ENCODE assay signal across 23 cellular contexts in genomic region chr17:72764632-72765041, GRCh38.
DNase-seq lines count a peak whose midpoint lies in the region; ATAC-seq and TF ChIP-seq lines count a peak whose summit lies in the region.
"Had no signal": no experiment of that assay in that cellular context is flagged by ENCODE, and none has a peak within 500 bp of the region (broad histone marks: within the 10 kb centered on the region; RNA-seq: fewer than 3 reads in every experiment).

No MANE protein-coding gene starts in this region.

- peak; percentile 73 for DNase-seq in A172 (ENCODE audit: low spot score)
- peak; percentile 15 for DNase-seq in HFF-Myc (ENCODE audit: extremely low read depth, low read depth)
- peak; percentile 37 for DNase-seq in fibroblast of peridontal ligament (ENCODE audit: extremely low read depth)
- no peak for DNase-seq in HPDE6-E6E7 (ENCODE audit: extremely low spot score)
- no peak for DNase-seq in activated CD8-positive, alpha-beta memory T cell treated with anti-CD3 and anti-CD28 coated beads, Interleukin-2, amount 50 U/mL, for 48 hours
- DNase-seq in GM10266 (ENCODE audit: extremely low spot score), result no peak
- DNase-seq: activated CD8-positive, alpha-beta memory T cell treated with anti-CD3 and anti-CD28 coated beads for 24 hours; activated naive CD8-positive, alpha-beta T cell treated with anti-CD3 and anti-CD28 coated beads for 36 hours; activated T-cell treated with anti-CD3 and anti-CD28 coated beads, Interleukin-2, amount 50 U/mL, for 72 hours; dermis blood vessel endothelial cell; glutamatergic neuron; left lung; NCI-H1436; NCI-H69; small intestine; stimulated activated CD4-positive, alpha-beta T cell treated with anti-CD3 and anti-CD28 coated beads, Interleukin-2, amount 100 ng/mL, for 48 hours; stimulated activated naive CD8-positive, alpha-beta T cell treated with anti-CD3 and anti-CD28 coated beads, Interleukin-15, amount 100 ng/mL, for 72 hours; T-helper 2 cell; upper lobe of left lung had no signal

- ATAC-seq in SK-N-SH treated with all-trans-retinoic acid at 6 μM for 48 hours, result peak; percentile 40; the same call in 1 of the 3 replicates
- no peak for ATAC-seq in HG03097 (IDR thresholded peaks at IDR 0.05; ENCODE audit: low FRiP score, unreplicated experiment)
- ATAC-seq: A549; activated T-cell treated with anti-CD3 and anti-CD28 coated beads, Interleukin-2, amount 50 U/mL, for 72 hours; left lung; stimulated activated naive CD8-positive, alpha-beta T cell treated with anti-CD3 and anti-CD28 coated beads, Interleukin-15, amount 100 ng/mL, for 72 hours had no signal

- no peak for TF ChIP-seq CTCF in HFF-Myc (IDR thresholded peaks at IDR 0.05; ENCODE audit: low read depth, low read length, missing control alignments)
- no peak for TF ChIP-seq CTCF in GM10266 (IDR thresholded peaks at IDR 0.05; ENCODE audit: control insufficient read depth, insufficient read depth, low read depth, missing control alignments)

- H3K4me3 ChIP-seq in HFF-Myc (replicated peaks; ENCODE audit: low read depth, low read length), result no peak overlapping the region
- H3K4me3 ChIP-seq: A549, left lung, SJSA1, upper lobe of left lung had no signal

TF ChIP-seq in SK-N-SH treated with all-trans-retinoic acid at 6 μM for 48 hours, 23 proteins besides CTCF, POLR2A, EP300 and RAD21:
- no peak for TF ChIP-seq TCF4 (CRISPR knock-in tag; IDR thresholded peaks at IDR 0.05; ENCODE audit: borderline replicate concordance)
- TF ChIP-seq POU6F1 (CRISPR knock-in tag; IDR thresholded peaks at IDR 0.05; ENCODE audit: borderline replicate concordance, low read depth), result no peak
- no peak for TF ChIP-seq ESRRG (CRISPR knock-in tag; IDR thresholded peaks at IDR 0.05)
- no peak for TF ChIP-seq CREB5 (CRISPR knock-in tag; IDR thresholded peaks at IDR 0.05; ENCODE audit: low read depth)
- peak; percentile 49; the same call in 1 of the 2 replicates for TF ChIP-seq ZNF70 (CRISPR knock-in tag; IDR thresholded peaks at IDR 0.05)
- no peak for TF ChIP-seq TSHZ2 (CRISPR knock-in tag; IDR thresholded peaks at IDR 0.05)
- no peak for TF ChIP-seq CSRNP3 (CRISPR knock-in tag; IDR thresholded peaks at IDR 0.05)
- no peak for TF ChIP-seq ISL1 (CRISPR knock-in tag; IDR thresholded peaks at IDR 0.05)

Comparison
In these comparisons a context has a peak if more than half of its experiments do, and no peak if none do; other contexts are left out.
1. DNase-seq: peak in A172 (single experiment), HFF-Myc (single experiment) and fibroblast of peridontal ligament (single experiment); none in HPDE6-E6E7 (single experiment), activated CD8-positive, alpha-beta memory T cell treated with anti-CD3 and anti-CD28 coated beads, Interleukin-2, amount 50 U/mL, for 48 hours (single experiment) and GM10266 (single experiment).